ENCODE assay signal across 1 cellular context in the genomic region with DNA sequence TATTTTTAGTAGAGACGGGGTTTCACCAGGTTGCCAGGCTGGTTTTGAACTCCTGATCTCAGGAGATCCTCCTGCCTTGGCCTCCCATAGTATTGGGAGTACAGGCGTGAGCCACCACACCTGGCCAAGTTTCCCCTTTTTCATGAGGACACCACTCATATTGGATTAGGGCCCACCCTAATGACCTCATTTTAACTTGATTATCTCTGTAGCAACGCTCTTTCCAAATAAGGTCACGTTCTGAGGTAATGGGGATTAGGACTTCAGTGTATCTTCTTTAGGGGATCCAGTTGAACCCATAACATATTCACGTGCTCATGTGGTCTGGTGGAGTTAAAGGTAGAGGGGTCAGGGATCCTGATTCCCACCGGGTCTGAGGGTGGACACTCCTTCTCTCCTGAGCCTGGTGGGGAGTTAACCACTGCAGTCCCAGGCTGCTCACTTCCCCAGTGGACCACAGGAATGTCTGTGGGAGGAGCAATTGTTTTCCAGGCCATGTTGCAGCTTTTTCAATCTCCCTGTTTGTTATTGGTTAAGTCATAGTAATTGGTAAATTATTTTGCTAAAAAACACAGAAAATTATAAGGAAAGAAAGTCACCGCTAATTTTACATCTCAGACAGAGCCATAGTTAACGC.
TF ChIP-seq lines count a peak whose summit lies in the region.

No MANE protein-coding gene starts in this region.

TF ChIP-seq in IMR-90, 13 proteins besides CTCF, POLR2A, EP300 and RAD21:
- TF ChIP-seq RCOR1 (IDR thresholded peaks at IDR 0.05; ENCODE audit: insufficient replicate concordance, low read length): no peak
- TF ChIP-seq SMC3 (IDR thresholded peaks at IDR 0.05; ENCODE audit: low read depth, low read length): no peak
- no peak for TF ChIP-seq CHD1 (IDR thresholded peaks at IDR 0.05; ENCODE audit: low read depth, low read length)
- no peak for TF ChIP-seq MAFK (IDR thresholded peaks at IDR 0.05; ENCODE audit: low read depth, low read length)
- TF ChIP-seq FOS (IDR thresholded peaks at IDR 0.05; ENCODE audit: low read depth, low read length): no peak
- TF ChIP-seq, protein P1, sequence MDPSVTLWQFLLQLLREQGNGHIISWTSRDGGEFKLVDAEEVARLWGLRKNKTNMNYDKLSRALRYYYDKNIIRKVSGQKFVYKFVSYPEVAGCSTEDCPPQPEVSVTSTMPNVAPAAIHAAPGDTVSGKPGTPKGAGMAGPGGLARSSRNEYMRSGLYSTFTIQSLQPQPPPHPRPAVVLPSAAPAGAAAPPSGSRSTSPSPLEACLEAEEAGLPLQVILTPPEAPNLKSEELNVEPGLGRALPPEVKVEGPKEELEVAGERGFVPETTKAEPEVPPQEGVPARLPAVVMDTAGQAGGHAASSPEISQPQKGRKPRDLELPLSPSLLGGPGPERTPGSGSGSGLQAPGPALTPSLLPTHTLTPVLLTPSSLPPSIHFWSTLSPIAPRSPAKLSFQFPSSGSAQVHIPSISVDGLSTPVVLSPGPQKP (IDR thresholded peaks at IDR 0.05; ENCODE audit: borderline replicate concordance, low read depth, low read length): no peak
- no peak for TF ChIP-seq MAZ (IDR thresholded peaks at IDR 0.05; ENCODE audit: borderline replicate concordance, low read depth, low read length)
- TF ChIP-seq CEBPB (IDR thresholded peaks at IDR 0.05; ENCODE audit: low read depth, low read length): no peak
- TF ChIP-seq, protein P2, sequence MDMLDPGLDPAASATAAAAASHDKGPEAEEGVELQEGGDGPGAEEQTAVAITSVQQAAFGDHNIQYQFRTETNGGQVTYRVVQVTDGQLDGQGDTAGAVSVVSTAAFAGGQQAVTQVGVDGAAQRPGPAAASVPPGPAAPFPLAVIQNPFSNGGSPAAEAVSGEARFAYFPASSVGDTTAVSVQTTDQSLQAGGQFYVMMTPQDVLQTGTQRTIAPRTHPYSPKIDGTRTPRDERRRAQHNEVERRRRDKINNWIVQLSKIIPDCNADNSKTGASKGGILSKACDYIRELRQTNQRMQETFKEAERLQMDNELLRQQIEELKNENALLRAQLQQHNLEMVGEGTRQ (IDR thresholded peaks at IDR 0.05; ENCODE audit: low read depth, low read length): no peak
- TF ChIP-seq NFE2L2 (IDR thresholded peaks at IDR 0.05; ENCODE audit: low read depth, low read length): no peak
- no peak for TF ChIP-seq RFX5 (IDR thresholded peaks at IDR 0.05; ENCODE audit: low read depth, low read length)
- no peak for TF ChIP-seq MXI1 (IDR thresholded peaks at IDR 0.05; ENCODE audit: borderline replicate concordance, low read depth, low read length)
- no peak for TF ChIP-seq BHLHE40 (IDR thresholded peaks at IDR 0.05; ENCODE audit: low read depth, low read length)
